ENCODE assay signal across 20 cellular contexts in genomic region chr2:124566518-124566970, GRCh38.
DNase-seq lines count a peak whose midpoint lies in the region; ATAC-seq, FAIRE-seq and TF ChIP-seq lines count a peak whose summit lies in the region.
"Had no signal": no experiment of that assay in that cellular context is flagged by ENCODE, and none has a peak within 500 bp of the region (broad histone marks: within the 10 kb centered on the region; RNA-seq: fewer than 3 reads in every experiment).

No MANE protein-coding gene starts in this region.

- intact Hi-C loops in pancreas (cut with DNase I), result no loop called here

- H3K27me3 ChIP-seq in pancreas, result no peaks in the 10 kb centered on the region
- H3K27me3 ChIP-seq: dorsolateral prefrontal cortex, heart right ventricle, transverse colon had no signal

- H3K36me3 ChIP-seq in pancreas, result no peaks in the 10 kb centered on the region
- H3K36me3 ChIP-seq: heart right ventricle, transverse colon had no signal

- FAIRE-seq in pancreas (lab: Jason Lieb, UNC), result no peak

- ATAC-seq in pancreas (peak in 3 of 4 donors; percentile 36 to 80 (median 63)), GM19395 (IDR thresholded peaks at IDR 0.05; ENCODE audit: unreplicated experiment) (no peak)
- ATAC-seq: heart right ventricle had no signal

- H3K9me3 ChIP-seq in pancreas, result no peaks in the 10 kb centered on the region
- H3K9me3 ChIP-seq: Caco-2, heart right ventricle, transverse colon had no signal

- no peak overlapping the region for H3K4me3 ChIP-seq in pancreas
- H3K4me3 ChIP-seq: dorsolateral prefrontal cortex, heart right ventricle, transverse colon had no signal

- H3K27ac ChIP-seq in pancreas, result no peak overlapping the region
- H3K27ac ChIP-seq: dorsolateral prefrontal cortex, epithelial cell of prostate, heart right ventricle, transverse colon had no signal

- no peak for TF ChIP-seq CTCF in pancreas (IDR thresholded peaks at IDR 0.05)
- no peak for TF ChIP-seq CTCF in GM13977 (IDR thresholded peaks at IDR 0.05; ENCODE audit: extremely low read depth, insufficient read depth, missing control alignments)

- no peaks in the 10 kb centered on the region for H3K4me1 ChIP-seq in pancreas
- H3K4me1 ChIP-seq: Caco-2, heart right ventricle, transverse colon had no signal

- in situ Hi-C loops in GM13977 (cut with MboI; ENCODE audit: low pct_unique_long_range_greater_than_20kb, low sequenced_read_pairs, unreplicated experiment), result no loop called here

- DNase-seq in DMS53 (lab: John Stamatoyannopoulos, UW) (peak; percentile 11), DMS53 treated with DMSO at 0.1 percent for 48 hours (lab: John Stamatoyannopoulos, UW; ENCODE audit: unreplicated experiment) (no peak), NCI-H2081 treated with DMSO at 0.1 percent for 48 hours (lab: John Stamatoyannopoulos, UW) (peak; percentile 43), SHP77 (lab: John Stamatoyannopoulos, UW) (peak; percentile 74 to 76), pancreas (peak in 3 of 6 donors; percentile 7 to 25 (median 17)), GM13977 (ENCODE audit: low spot score) (no peak)
- DNase-seq in stimulated activated CD4-positive, alpha-beta T cell treated with anti-CD3 and anti-CD28 coated beads, Interleukin-1b, Interleukin-23, amount 100 ng/mL, for 48 hours, result no peak
- DNase-seq: 8988T; activated CD4-positive, CD25-positive, alpha-beta regulatory T cell treated with anti-CD3 and anti-CD28 coated beads, Interleukin-2, amount 50 U/mL, for 72 hours; activated naive CD4-positive, alpha-beta T cell treated with Interleukin-2 at 50 U/mL for 16 hours; activated T-cell treated with anti-CD3 and anti-CD28 coated beads, Interleukin-2, amount 50 U/mL, for 24 hours; Caco-2; dorsolateral prefrontal cortex; heart right ventricle; immature natural killer cell; NCI-H2107; stimulated activated CD4-positive, alpha-beta T cell treated with anti-CD3 and anti-CD28 coated beads, Interleukin-4, amount 100 ng/mL, for 24 hours; transverse colon had no signal

Comparison
In these comparisons a context has a peak if more than half of its experiments do, and no peak if none do; other contexts are left out.
1. DNase-seq: peak in DMS53 (single experiment), NCI-H2081 treated with DMSO at 0.1 percent for 48 hours (single experiment) and SHP77 (2 of 2); none in DMS53 treated with DMSO at 0.1 percent for 48 hours (single experiment), GM13977 (single experiment) and stimulated activated CD4-positive, alpha-beta T cell treated with anti-CD3 and anti-CD28 coated beads, Interleukin-1b, Interleukin-23, amount 100 ng/mL, for 48 hours (single experiment).